Comparison of ENCODE assay signal across 8 cellular contexts in the genomic region with DNA sequence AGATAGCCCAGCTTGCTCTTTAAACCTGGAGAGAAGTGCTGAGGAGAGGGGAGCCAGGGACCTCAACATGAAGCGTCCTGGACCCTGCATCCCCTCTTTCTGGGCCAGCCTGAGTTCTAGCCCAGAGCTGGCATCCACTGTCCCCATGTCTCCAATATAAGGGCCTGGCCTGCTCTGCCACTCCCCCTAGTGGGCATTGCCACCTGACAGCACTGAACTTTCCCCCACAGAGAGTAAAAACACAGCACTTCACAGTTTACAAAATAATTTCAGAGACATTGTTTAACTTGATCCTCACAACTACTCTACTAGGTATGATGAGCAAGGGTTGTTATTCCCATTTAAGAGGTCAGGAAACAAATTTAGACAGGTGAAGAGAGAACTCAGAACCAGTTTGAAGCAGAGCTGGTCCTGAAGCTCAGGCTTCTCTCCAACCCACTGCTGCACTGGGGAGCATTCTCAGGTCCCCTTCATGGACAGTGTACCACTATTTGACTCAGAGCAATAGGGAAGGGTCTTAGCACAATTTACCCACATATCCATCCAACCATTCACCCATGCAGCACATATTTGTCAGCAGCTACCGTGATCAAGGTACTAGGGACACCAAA.
A peak's percentile ranks its signal among the peaks of the same experiment; 100 is the strongest.
DNase-seq lines count a peak whose midpoint lies in the region; ATAC-seq and TF ChIP-seq lines count a peak whose summit lies in the region.

No MANE protein-coding gene starts in this region.

- H3K36me3 ChIP-seq in Loucy (ENCODE audit: insufficient read depth, low read length), result no peaks in the 10 kb centered on the region

- H3K4me1 ChIP-seq in Loucy (ENCODE audit: insufficient read depth, low read length, poor library complexity, severe bottlenecking), result no peaks in the 10 kb centered on the region

- no peaks in the 10 kb centered on the region for H3K79me2 ChIP-seq in Loucy (ENCODE audit: insufficient read depth, low read length)

- no peak overlapping the region for H3K4me2 ChIP-seq in Loucy (ENCODE audit: low read depth, low read length, poor library complexity, severe bottlenecking)

- ATAC-seq in GM19324 (IDR thresholded peaks at IDR 0.05; ENCODE audit: low FRiP score, unreplicated experiment), result peak; percentile 54
- ATAC-seq in left ventricle myocardium superior, result peak; percentile 70
- peak; percentile 68 to 79 for ATAC-seq in stimulated activated naive B cell treated with anti-CD40 and anti-IgM and Interleukin-4, amounts not matched to agents 10 μg/mL and 1 μg/mL and 100 μg/mL, for 72 hours (replicated peaks)
- no peak for ATAC-seq in natural killer cell

- H3K9me3 Mint-ChIP-seq in stimulated activated naive B cell treated with anti-CD40 and anti-IgM and Interleukin-4, amounts not matched to agents 10 μg/mL and 1 μg/mL and 100 μg/mL, for 72 hours, result no peaks in the 10 kb centered on the region
- H3K9me3 Mint-ChIP-seq in natural killer cell, result no peaks in the 10 kb centered on the region

- no peaks in the 10 kb centered on the region for H3K9me3 ChIP-seq in Loucy (ENCODE audit: insufficient read depth, low read depth, low read length)

- DNase-seq in DMS153 treated with DMSO at 0.1 percent for 48 hours (lab: John Stamatoyannopoulos, UW; ENCODE audit: unreplicated experiment) (peak; percentile 76), left ventricle myocardium superior (peak; percentile 59), natural killer cell (no peak)
- peak; percentile 13 for DNase-seq in stimulated activated naive B cell treated with anti-CD40 and anti-IgM and Interleukin-4, amounts not matched to agents 10 μg/mL and 1 μg/mL and 100 μg/mL, for 72 hours
- no peak for DNase-seq in activated effector memory CD4-positive, alpha-beta T cell treated with Interleukin-2 at 50 U/mL for 16 hours

- no peak overlapping the region for H2AFZ ChIP-seq in Loucy (ENCODE audit: low read length)

- H3K4me3 ChIP-seq in Loucy (ENCODE audit: low read length, poor library complexity, severe bottlenecking), result no peak overlapping the region

- no peak overlapping the region for H3K4me3 Mint-ChIP-seq in stimulated activated naive B cell treated with anti-CD40 and anti-IgM and Interleukin-4, amounts not matched to agents 10 μg/mL and 1 μg/mL and 100 μg/mL, for 72 hours
- no peak overlapping the region for H3K4me3 Mint-ChIP-seq in natural killer cell

- no peaks in the 10 kb centered on the region for H3K36me3 Mint-ChIP-seq in stimulated activated naive B cell treated with anti-CD40 and anti-IgM and Interleukin-4, amounts not matched to agents 10 μg/mL and 1 μg/mL and 100 μg/mL, for 72 hours
- H3K36me3 Mint-ChIP-seq in natural killer cell, result no peaks in the 10 kb centered on the region

- no peak overlapping the region for H3K9ac ChIP-seq in Loucy (ENCODE audit: low read depth, low read length, poor library complexity, severe bottlenecking)

- no peak overlapping the region for H3K27ac ChIP-seq in VCaP

- H3K27me3 ChIP-seq in Loucy (ENCODE audit: insufficient read depth, low read length, poor library complexity, severe bottlenecking), result no peaks in the 10 kb centered on the region

- intact Hi-C loops in left ventricle myocardium superior (cut with micrococcal nuclease) (no loop called here), natural killer cell (cut with micrococcal nuclease) (no loop called here)

- H3K27ac Mint-ChIP-seq in stimulated activated naive B cell treated with anti-CD40 and anti-IgM and Interleukin-4, amounts not matched to agents 10 μg/mL and 1 μg/mL and 100 μg/mL, for 72 hours, result no peak overlapping the region
- no peak overlapping the region for H3K27ac Mint-ChIP-seq in natural killer cell

- H3K27me3 Mint-ChIP-seq in stimulated activated naive B cell treated with anti-CD40 and anti-IgM and Interleukin-4, amounts not matched to agents 10 μg/mL and 1 μg/mL and 100 μg/mL, for 72 hours, result peaks cover 18 to 25% of the 10 kb centered on the region in 2 donors
- H3K27me3 Mint-ChIP-seq in natural killer cell (ENCODE audit: low read depth in 2 of 2), result peaks cover 18 to 29% of the 10 kb centered on the region in 2 donors

- no peaks in the 10 kb centered on the region for H3F3A ChIP-seq in Loucy (ENCODE audit: low read depth)

- no peaks in the 10 kb centered on the region for H3K4me1 Mint-ChIP-seq in stimulated activated naive B cell treated with anti-CD40 and anti-IgM and Interleukin-4, amounts not matched to agents 10 μg/mL and 1 μg/mL and 100 μg/mL, for 72 hours
- H3K4me1 Mint-ChIP-seq in natural killer cell, result no peaks in the 10 kb centered on the region

- peak; percentile 85 for TF ChIP-seq CTCF in Loucy (conservative IDR thresholded peaks at IDR 0.05; ENCODE audit: low read length)
- TF ChIP-seq CTCF in VCaP (conservative IDR thresholded peaks at IDR 0.05), result peak; percentile 93
- no peak for TF ChIP-seq CTCF in natural killer cell (IDR thresholded peaks at IDR 0.05)

- H4K20me1 ChIP-seq in Loucy (ENCODE audit: insufficient read depth, low read length, poor library complexity, severe bottlenecking), result no peaks in the 10 kb centered on the region

- no peaks in the 10 kb centered on the region for H3K9me2 ChIP-seq in Loucy (replicated peaks; ENCODE audit: low read depth, low read length)

Comparison
In these comparisons a context has a peak if more than half of its experiments do, and no peak if none do; other contexts are left out.
1. DNase-seq: peak in DMS153 treated with DMSO at 0.1 percent for 48 hours (single experiment), left ventricle myocardium superior (single experiment) and stimulated activated naive B cell treated with anti-CD40 and anti-IgM and Interleukin-4, amounts not matched to agents 10 μg/mL and 1 μg/mL and 100 μg/mL, for 72 hours (single experiment); none in activated effector memory CD4-positive, alpha-beta T cell treated with Interleukin-2 at 50 U/mL for 16 hours (single experiment) and natural killer cell (single experiment).
2. ATAC-seq: peak in GM19324 (single experiment), left ventricle myocardium superior (single experiment) and stimulated activated naive B cell treated with anti-CD40 and anti-IgM and Interleukin-4, amounts not matched to agents 10 μg/mL and 1 μg/mL and 100 μg/mL, for 72 hours (2 of 2); none in natural killer cell (0 of 3).